Comparison of ENCODE assay signal across 8 cellular contexts in the genomic region with DNA sequence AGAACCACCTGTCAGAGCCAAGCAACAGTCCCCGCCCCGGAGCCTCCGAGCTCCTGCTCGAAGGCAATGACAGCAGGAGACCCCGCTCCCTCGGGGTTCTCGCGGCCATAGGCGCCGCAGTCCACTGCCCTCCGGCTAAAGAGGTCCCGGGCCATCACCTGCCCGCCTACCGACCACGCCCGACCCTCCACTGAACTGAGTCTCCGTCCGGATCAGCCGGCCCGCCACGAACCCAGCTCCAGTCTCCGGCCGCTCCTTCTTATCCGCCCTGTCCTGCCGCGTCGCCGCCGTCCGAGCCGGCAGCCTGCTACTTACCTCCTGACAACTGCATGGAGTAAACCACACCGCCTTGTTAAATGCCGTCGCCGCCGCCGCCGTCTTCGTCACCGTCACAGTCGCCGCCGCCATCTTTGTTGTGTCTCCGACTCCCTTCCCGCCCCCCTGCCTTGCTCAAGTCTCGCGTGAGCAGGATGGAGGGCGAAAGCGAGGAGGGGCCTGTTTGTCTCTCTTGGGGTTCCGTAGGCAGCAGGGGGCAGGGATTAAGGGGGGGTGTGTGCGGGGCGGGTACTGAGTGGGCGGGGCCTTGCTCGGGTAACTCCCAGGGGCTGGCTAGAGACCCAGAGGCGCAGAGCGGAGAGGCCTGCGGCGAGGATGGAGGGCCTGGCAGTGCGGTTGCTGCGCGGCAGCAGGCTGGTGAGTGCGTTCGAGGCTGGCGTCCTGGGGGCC. TPM values are rescaled to one million over a fixed set of nuclear protein-coding genes. Genes with fewer than 3 reads are reported as not detected.
A peak's percentile ranks its signal among the peaks of the same experiment; 100 is the strongest.
DNase-seq lines count a peak whose midpoint lies in the region; TF ChIP-seq lines count a peak whose summit lies in the region.

ACADSB (plus strand) TSS at position 628 of the 726 bp plus-strand sequence; CDS start at position 652, 24 bp downstream.
IKZF5 (minus strand) TSS at position 417 of the 726 bp plus-strand sequence. CDS start 10,170 bp downstream, outside the sequence.

- H3K9me3 Mint-ChIP-seq in H9, result peaks cover 0 to 3% of the 10 kb centered on the region in 2 experiments; a peak in 2 of 5 replicates
- peaks cover 3% of the 10 kb centered on the region for H3K9me3 Mint-ChIP-seq in nephron progenitor cell
- no peaks in the 10 kb centered on the region for H3K9me3 Mint-ChIP-seq in stimulated activated naive CD8-positive, alpha-beta T cell treated with anti-CD3 and anti-CD28 coated beads, Interleukin-15, Interleukin-2, amounts not matched to agents 100 ng/mL and 50 ng/mL, for 24 hours

- peak within 1 kb of the TSS; percentile 97 to 99 (median 99) for H3K27ac Mint-ChIP-seq in H9
- peak within 1 kb of the TSS; percentile 98 for H3K27ac Mint-ChIP-seq in nephron progenitor cell
- peak within 1 kb of the TSS; percentile 99 for H3K27ac Mint-ChIP-seq in stimulated activated naive CD8-positive, alpha-beta T cell treated with anti-CD3 and anti-CD28 coated beads, Interleukin-15, Interleukin-2, amounts not matched to agents 100 ng/mL and 50 ng/mL, for 24 hours

- H3K27me3 Mint-ChIP-seq in H9 (ENCODE audit: low read depth) (peaks cover 28% of the 10 kb centered on the region), nephron progenitor cell (ENCODE audit: low read depth, poor library complexity) (peaks cover 3% of the 10 kb centered on the region)
- H3K27me3 Mint-ChIP-seq in stimulated activated naive CD8-positive, alpha-beta T cell treated with anti-CD3 and anti-CD28 coated beads, Interleukin-15, Interleukin-2, amounts not matched to agents 100 ng/mL and 50 ng/mL, for 24 hours, result no peaks in the 10 kb centered on the region

- H4K91ac ChIP-seq in H9 (ENCODE audit: insufficient read length, low read depth, low read length), result no peak within 1 kb of the TSS

- H2AK5ac ChIP-seq in H9 (ENCODE audit: insufficient read length, low read length), result no peak within 1 kb of the TSS

- no peak within 1 kb of the TSS for H2BK5ac ChIP-seq in H9 (ENCODE audit: insufficient read length, low read length)

- H3K79me1 ChIP-seq in H9 (ENCODE audit: insufficient read depth, low read depth, low read length, poor library complexity, severe bottlenecking), result no peaks in the 10 kb centered on the region

- peaks cover 3% of the 10 kb centered on the region; the same call in 1 of the 2 replicates for H3K79me2 ChIP-seq in H9 (ENCODE audit: insufficient read depth, low read length)

- H3K23ac ChIP-seq in H9 (ENCODE audit: insufficient read length, low read depth, low read length), result no peak within 1 kb of the TSS

- H3K27me3 ChIP-seq in H9 (ENCODE audit: insufficient read depth, low read length), result peaks cover 16% of the 10 kb centered on the region; the same call in 1 of the 2 replicates

- no peaks in the 10 kb centered on the region for H4K20me1 ChIP-seq in H9 (ENCODE audit: control insufficient read depth, insufficient read depth, insufficient read length)

- H3K14ac ChIP-seq in H9 (ENCODE audit: insufficient read depth, low read length), result peak within 1 kb of the TSS; percentile 83; the same call in 1 of the 2 replicates

- H2BK12ac ChIP-seq in H9 (ENCODE audit: insufficient read length, low read depth, low read length), result no peak within 1 kb of the TSS

- no CpG with 5 or more reads among the region's 64 CpGs for WGBS in H9 (ENCODE audit: extremely low coverage, insufficient read length, low lambda C conversion rate)

- no peak within 1 kb of the TSS for H2AFZ ChIP-seq in H9 (ENCODE audit: low read length)

- H3K4me3 ChIP-seq in fibroblast of the aortic adventitia (ENCODE audit: low read depth, low read length), result peak within 1 kb of the TSS; percentile 93

- H2BK15ac ChIP-seq in H9 (ENCODE audit: low read depth, low read length), result no peak within 1 kb of the TSS

- H3K4me1 ChIP-seq in ES-I3 (ENCODE audit: insufficient read depth, low read length) (no peaks in the 10 kb centered on the region), H9 (ENCODE audit: insufficient read depth, low read length) (0 out of 2 replicates have a peak, but pooled peaks cover 2% of the 10 kb centered on the region)

- H3K56ac ChIP-seq in H9 (ENCODE audit: insufficient read length, low read depth, low read length), result no peak within 1 kb of the TSS

- no peaks in the 10 kb centered on the region for H3K36me3 ChIP-seq in ES-I3 (ENCODE audit: insufficient read depth, low read length)

- H3K4me1 Mint-ChIP-seq in H9 (peaks cover 29 to 31% of the 10 kb centered on the region in 2 experiments), nephron progenitor cell (peaks cover 37% of the 10 kb centered on the region)
- H3K4me1 Mint-ChIP-seq in stimulated activated naive CD8-positive, alpha-beta T cell treated with anti-CD3 and anti-CD28 coated beads, Interleukin-15, Interleukin-2, amounts not matched to agents 100 ng/mL and 50 ng/mL, for 24 hours (ENCODE audit: low read depth), result peaks cover 58% of the 10 kb centered on the region

- TF ChIP-seq CTCF in H9 (conservative IDR thresholded peaks at IDR 0.05), result no peak
- TF ChIP-seq CTCF in fibroblast of the aortic adventitia (IDR thresholded peaks at IDR 0.05; ENCODE audit: insufficient read depth, low read length), result no peak
- TF ChIP-seq CTCF in nephron progenitor cell (IDR thresholded peaks at IDR 0.05), result no peak

- peaks cover 15 to 24% (median 16%) of the 10 kb centered on the region in 3 experiments; a peak in 6 of 7 replicates for H3K36me3 Mint-ChIP-seq in H9 (ENCODE audit: insufficient read depth in 1 of 3, low read depth in 3 of 3)
- peaks cover 11% of the 10 kb centered on the region for H3K36me3 Mint-ChIP-seq in nephron progenitor cell (ENCODE audit: low read depth)
- H3K36me3 Mint-ChIP-seq in stimulated activated naive CD8-positive, alpha-beta T cell treated with anti-CD3 and anti-CD28 coated beads, Interleukin-15, Interleukin-2, amounts not matched to agents 100 ng/mL and 50 ng/mL, for 24 hours (ENCODE audit: low read depth), result peaks cover 13% of the 10 kb centered on the region

- H3K4me3 Mint-ChIP-seq in H9, result peak within 1 kb of the TSS; percentile 96 to 100
- H3K4me3 Mint-ChIP-seq in nephron progenitor cell, result peak within 1 kb of the TSS; percentile 99
- H3K4me3 Mint-ChIP-seq in stimulated activated naive CD8-positive, alpha-beta T cell treated with anti-CD3 and anti-CD28 coated beads, Interleukin-15, Interleukin-2, amounts not matched to agents 100 ng/mL and 50 ng/mL, for 24 hours, result peak within 1 kb of the TSS; percentile 100

- H3K4me2 ChIP-seq in H9 (ENCODE audit: insufficient read depth, insufficient read length, low read length), result peak within 1 kb of the TSS; percentile 64

- no peaks in the 10 kb centered on the region for H3K9me3 ChIP-seq in ES-I3 (ENCODE audit: control insufficient read depth, insufficient read depth, low read length)
- no peaks in the 10 kb centered on the region for H3K9me3 ChIP-seq in H9 (ENCODE audit: control insufficient read depth, low read depth, low read length)

- no peak within 1 kb of the TSS for H3K27ac ChIP-seq in H9 (ENCODE audit: insufficient read length, low read depth, low read length)

- no peak within 1 kb of the TSS for H4K5ac ChIP-seq in H9 (ENCODE audit: insufficient read length, low read depth, low read length)

- no peak within 1 kb of the TSS for H2BK120ac ChIP-seq in H9 (ENCODE audit: low read depth, low read length, poor library complexity, severe bottlenecking)

- H2BK20ac ChIP-seq in H9 (ENCODE audit: low read depth, low read length, poor library complexity, severe bottlenecking), result no peak within 1 kb of the TSS

- no peak within 1 kb of the TSS for H4K8ac ChIP-seq in H9 (replicated peaks; ENCODE audit: insufficient read length, low read depth, low read length)

- peak within 1 kb of the TSS; percentile 79 for H3K18ac ChIP-seq in H9 (ENCODE audit: insufficient read length, low read depth, low read length)

- H3K9ac ChIP-seq in ES-I3 (ENCODE audit: low read depth, low read length), result peak within 1 kb of the TSS; percentile 86
- H3K9ac ChIP-seq in H9 (ENCODE audit: extremely low read depth, insufficient read length, low read length), result peak within 1 kb of the TSS; percentile 88

- peaks cover 18% of the 10 kb centered on the region for H3K23me2 ChIP-seq in H9 (ENCODE audit: insufficient read length, low read depth, low read length, poor library complexity, severe bottlenecking)

- no peak within 1 kb of the TSS for H3T11ph ChIP-seq in H9 (ENCODE audit: low read length)

- DNase-seq in H9 (peak; percentile 96), M059J (ENCODE audit: low read depth) (peak; percentile 95), fibroblast of the aortic adventitia (ENCODE audit: low read depth) (peak; percentile 97), nephron progenitor cell (peak; percentile 93)
- peak; percentile 94 for DNase-seq in activated T-helper 9 cell treated with anti-CD3 and anti-CD28 coated beads, Interleukin-2, amount 50 U/mL, for 16 hours (ENCODE audit: low read depth)

- no peak within 1 kb of the TSS for H3K4ac ChIP-seq in H9 (ENCODE audit: low read depth, low read length)

- TF ChIP-seq POLR2A in Raji (IDR thresholded peaks at IDR 0.05; ENCODE audit: insufficient read depth, low read depth, low read length), result peak; percentile 97

RNA-seq across cellular contexts. Expression of gene ACADSB, which starts in this region (rescaled TPM):
- total RNA-seq in H9 (2021) (31.1 and 35.1 TPM in 2 replicates), fibroblast of the aortic adventitia (ENCODE audit: low replicate concordance) (7.4 and 11.4 TPM in 2 replicates)
- total RNA-seq in M059J (2014; rRNA removed; shearing (Covaris generic)), result 2.3 and 3.8 TPM in 2 replicates

RNA-seq across cellular contexts. Expression of gene IKZF5, which starts in this region (rescaled TPM):
- total RNA-seq in H9 (2021) (12.5 and 14.3 TPM in 2 replicates), fibroblast of the aortic adventitia (ENCODE audit: low replicate concordance) (3.4 and 8.9 TPM in 2 replicates)
- total RNA-seq in M059J (2014; rRNA removed; shearing (Covaris generic)), result 1.7 and 3.6 TPM in 2 replicates
